ENCODE assay signal across 1 cellular context in the genomic region with DNA sequence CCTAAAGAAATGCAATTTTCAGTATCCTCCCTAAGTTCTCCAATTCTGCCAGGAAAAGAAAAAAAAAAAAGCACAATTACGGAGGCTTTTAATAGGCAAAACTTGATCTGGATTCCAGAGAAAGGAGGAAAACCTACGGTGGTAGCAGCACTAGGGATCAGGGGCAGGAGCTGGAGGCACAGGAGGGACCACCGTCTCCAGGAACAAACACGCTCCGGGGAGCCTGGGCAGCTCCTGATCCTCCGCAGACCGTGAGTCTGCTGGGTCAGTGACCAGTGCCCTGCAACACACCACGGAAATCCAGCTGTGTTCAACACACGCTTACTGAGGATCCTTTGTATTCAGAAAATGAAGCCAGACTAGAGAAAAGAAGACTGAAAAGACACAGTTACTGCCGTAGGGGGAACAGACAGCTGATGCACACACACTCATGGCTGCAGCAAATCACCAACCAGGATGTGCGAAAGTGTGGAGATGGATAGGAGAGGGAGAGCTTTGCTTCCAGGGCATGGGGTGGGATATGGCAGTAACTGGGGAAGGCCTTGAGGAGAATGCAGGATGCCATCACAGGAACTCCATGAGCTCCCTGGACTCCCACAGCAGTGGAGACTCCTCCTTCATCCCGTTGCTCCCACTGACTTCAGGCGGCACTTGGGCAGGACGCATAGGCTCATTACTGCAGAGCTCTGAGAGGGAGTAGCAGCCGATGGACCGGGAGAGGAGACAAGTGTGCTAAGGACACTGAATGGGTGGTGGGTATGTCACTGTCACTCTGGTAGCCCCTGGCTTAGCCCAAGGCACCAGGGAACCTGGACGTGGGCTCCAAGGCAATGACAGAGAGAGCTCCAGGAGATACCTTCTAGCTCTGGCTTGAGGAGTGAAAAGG.
TF ChIP-seq lines count a peak whose summit lies in the region.

No MANE protein-coding gene starts in this region.

TF ChIP-seq in H1, 55 proteins besides CTCF, POLR2A, EP300 and RAD21:
- TF ChIP-seq, protein P1, sequence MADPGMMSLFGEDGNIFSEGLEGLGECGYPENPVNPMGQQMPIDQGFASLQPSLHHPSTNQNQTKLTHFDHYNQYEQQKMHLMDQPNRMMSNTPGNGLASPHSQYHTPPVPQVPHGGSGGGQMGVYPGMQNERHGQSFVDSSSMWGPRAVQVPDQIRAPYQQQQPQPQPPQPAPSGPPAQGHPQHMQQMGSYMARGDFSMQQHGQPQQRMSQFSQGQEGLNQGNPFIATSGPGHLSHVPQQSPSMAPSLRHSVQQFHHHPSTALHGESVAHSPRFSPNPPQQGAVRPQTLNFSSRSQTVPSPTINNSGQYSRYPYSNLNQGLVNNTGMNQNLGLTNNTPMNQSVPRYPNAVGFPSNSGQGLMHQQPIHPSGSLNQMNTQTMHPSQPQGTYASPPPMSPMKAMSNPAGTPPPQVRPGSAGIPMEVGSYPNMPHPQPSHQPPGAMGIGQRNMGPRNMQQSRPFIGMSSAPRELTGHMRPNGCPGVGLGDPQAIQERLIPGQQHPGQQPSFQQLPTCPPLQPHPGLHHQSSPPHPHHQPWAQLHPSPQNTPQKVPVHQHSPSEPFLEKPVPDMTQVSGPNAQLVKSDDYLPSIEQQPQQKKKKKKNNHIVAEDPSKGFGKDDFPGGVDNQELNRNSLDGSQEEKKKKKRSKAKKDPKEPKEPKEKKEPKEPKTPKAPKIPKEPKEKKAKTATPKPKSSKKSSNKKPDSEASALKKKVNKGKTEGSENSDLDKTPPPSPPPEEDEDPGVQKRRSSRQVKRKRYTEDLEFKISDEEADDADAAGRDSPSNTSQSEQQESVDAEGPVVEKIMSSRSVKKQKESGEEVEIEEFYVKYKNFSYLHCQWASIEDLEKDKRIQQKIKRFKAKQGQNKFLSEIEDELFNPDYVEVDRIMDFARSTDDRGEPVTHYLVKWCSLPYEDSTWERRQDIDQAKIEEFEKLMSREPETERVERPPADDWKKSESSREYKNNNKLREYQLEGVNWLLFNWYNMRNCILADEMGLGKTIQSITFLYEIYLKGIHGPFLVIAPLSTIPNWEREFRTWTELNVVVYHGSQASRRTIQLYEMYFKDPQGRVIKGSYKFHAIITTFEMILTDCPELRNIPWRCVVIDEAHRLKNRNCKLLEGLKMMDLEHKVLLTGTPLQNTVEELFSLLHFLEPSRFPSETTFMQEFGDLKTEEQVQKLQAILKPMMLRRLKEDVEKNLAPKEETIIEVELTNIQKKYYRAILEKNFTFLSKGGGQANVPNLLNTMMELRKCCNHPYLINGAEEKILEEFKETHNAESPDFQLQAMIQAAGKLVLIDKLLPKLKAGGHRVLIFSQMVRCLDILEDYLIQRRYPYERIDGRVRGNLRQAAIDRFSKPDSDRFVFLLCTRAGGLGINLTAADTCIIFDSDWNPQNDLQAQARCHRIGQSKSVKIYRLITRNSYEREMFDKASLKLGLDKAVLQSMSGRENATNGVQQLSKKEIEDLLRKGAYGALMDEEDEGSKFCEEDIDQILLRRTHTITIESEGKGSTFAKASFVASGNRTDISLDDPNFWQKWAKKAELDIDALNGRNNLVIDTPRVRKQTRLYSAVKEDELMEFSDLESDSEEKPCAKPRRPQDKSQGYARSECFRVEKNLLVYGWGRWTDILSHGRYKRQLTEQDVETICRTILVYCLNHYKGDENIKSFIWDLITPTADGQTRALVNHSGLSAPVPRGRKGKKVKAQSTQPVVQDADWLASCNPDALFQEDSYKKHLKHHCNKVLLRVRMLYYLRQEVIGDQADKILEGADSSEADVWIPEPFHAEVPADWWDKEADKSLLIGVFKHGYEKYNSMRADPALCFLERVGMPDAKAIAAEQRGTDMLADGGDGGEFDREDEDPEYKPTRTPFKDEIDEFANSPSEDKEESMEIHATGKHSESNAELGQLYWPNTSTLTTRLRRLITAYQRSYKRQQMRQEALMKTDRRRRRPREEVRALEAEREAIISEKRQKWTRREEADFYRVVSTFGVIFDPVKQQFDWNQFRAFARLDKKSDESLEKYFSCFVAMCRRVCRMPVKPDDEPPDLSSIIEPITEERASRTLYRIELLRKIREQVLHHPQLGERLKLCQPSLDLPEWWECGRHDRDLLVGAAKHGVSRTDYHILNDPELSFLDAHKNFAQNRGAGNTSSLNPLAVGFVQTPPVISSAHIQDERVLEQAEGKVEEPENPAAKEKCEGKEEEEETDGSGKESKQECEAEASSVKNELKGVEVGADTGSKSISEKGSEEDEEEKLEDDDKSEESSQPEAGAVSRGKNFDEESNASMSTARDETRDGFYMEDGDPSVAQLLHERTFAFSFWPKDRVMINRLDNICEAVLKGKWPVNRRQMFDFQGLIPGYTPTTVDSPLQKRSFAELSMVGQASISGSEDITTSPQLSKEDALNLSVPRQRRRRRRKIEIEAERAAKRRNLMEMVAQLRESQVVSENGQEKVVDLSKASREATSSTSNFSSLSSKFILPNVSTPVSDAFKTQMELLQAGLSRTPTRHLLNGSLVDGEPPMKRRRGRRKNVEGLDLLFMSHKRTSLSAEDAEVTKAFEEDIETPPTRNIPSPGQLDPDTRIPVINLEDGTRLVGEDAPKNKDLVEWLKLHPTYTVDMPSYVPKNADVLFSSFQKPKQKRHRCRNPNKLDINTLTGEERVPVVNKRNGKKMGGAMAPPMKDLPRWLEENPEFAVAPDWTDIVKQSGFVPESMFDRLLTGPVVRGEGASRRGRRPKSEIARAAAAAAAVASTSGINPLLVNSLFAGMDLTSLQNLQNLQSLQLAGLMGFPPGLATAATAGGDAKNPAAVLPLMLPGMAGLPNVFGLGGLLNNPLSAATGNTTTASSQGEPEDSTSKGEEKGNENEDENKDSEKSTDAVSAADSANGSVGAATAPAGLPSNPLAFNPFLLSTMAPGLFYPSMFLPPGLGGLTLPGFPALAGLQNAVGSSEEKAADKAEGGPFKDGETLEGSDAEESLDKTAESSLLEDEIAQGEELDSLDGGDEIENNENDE (IDR thresholded peaks at IDR 0.05; ENCODE audit: insufficient replicate concordance, low read length): no peak
- no peak for TF ChIP-seq EGR1 (IDR thresholded peaks at IDR 0.05; ENCODE audit: borderline replicate concordance, low read depth, low read length)
- no peak for TF ChIP-seq SP2 (IDR thresholded peaks at IDR 0.05; ENCODE audit: low read length)
- TF ChIP-seq ZNF274 (IDR thresholded peaks at IDR 0.05; ENCODE audit: borderline replicate concordance, extremely low read depth, low read length): no peak
- TF ChIP-seq, protein P2, sequence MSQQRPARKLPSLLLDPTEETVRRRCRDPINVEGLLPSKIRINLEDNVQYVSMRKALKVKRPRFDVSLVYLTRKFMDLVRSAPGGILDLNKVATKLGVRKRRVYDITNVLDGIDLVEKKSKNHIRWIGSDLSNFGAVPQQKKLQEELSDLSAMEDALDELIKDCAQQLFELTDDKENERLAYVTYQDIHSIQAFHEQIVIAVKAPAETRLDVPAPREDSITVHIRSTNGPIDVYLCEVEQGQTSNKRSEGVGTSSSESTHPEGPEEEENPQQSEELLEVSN (IDR thresholded peaks at IDR 0.05): no peak
- no peak for TF ChIP-seq JUN (IDR thresholded peaks at IDR 0.05; ENCODE audit: low read depth, low read length)
